ENCODE assay signal across 1 cellular context in the genomic region with DNA sequence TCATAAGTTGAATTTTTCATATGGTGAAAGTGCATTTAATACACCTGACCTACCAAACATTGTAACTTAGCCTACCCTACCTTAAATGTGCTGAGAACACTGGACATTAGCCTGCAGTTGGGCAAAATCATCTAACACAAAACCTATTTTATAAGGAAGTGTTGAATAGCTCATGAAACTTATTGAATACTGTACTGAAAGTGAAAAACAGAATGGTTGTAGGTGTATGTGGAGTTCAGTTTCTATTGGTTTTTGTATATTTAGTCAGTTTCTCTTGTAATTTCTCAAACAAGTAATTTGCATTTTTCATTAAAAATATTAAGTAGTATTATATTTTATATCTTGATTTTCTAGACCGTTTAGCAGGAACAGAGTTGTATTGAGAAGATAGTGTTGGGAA.
TF ChIP-seq lines count a peak whose summit lies in the region.

No MANE protein-coding gene starts in this region.

TF ChIP-seq in SK-N-SH, 30 proteins besides CTCF, POLR2A, EP300 and RAD21:
- no peak for TF ChIP-seq RXRA (IDR thresholded peaks at IDR 0.05; ENCODE audit: borderline replicate concordance, low read depth)
